16 cellular contexts compared by ENCODE assay signal in the genomic region with DNA sequence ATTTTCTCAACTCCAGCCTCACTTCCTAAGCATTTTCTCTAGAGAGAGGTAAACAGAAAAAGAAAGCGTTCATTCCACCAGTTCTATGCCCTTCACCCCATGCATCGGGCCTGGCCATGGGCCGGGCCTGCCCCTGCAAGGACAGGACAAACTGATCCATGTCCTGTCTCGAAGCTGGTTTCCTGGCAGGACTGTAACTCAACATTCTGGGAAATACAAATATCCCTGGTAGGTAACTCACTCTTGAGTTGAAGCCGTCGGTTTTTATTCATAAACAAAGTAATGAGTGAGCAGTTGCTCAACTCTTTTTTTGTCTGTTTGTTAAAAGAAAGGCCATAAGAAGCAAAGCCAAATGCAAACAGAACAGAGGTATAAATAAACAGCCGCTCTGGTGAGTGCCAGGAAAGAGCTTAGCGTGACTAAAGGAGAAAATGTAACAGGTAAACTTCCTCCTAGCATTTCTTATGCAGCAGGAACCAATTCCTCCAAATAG.
A peak's percentile ranks its signal among the peaks of the same experiment; 100 is the strongest.
DNase-seq lines count a peak whose midpoint lies in the region; ATAC-seq and TF ChIP-seq lines count a peak whose summit lies in the region.
"Had no signal": no experiment of that assay in that cellular context is flagged by ENCODE, and none has a peak within 500 bp of the region (broad histone marks: within the 10 kb centered on the region; RNA-seq: fewer than 3 reads in every experiment).

No MANE protein-coding gene starts in this region.

- peak; percentile 96 for DNase-seq in LNCaP clone FGC (ENCODE audit: low read depth)
- DNase-seq in SHP77 treated with DMSO at 0.1 percent for 48 hours (lab: John Stamatoyannopoulos, UW), result peak; percentile 82
- DNase-seq in HPDE6-E6E7 (ENCODE audit: extremely low spot score), result no peak
- no peak for DNase-seq in activated gamma-delta T cell treated with Interleukin-2 at 50 U/mL for 16 hours
- no peak for DNase-seq in NCI-H187 (lab: John Stamatoyannopoulos, UW)
- DNase-seq: effector memory CD4-positive, alpha-beta T cell; EL; GOT3; head of caudate nucleus; NCI-H1048; posterior cingulate gyrus; stimulated activated CD4-positive, alpha-beta T cell treated with anti-CD3 and anti-CD28 coated beads, Interleukin-2, amount 100 ng/mL, for 48 hours; stimulated activated naive B cell treated with anti-CD40 and anti-IgM and Interleukin-4, amounts not matched to agents 10 μg/mL and 1 μg/mL and 100 μg/mL, for 72 hours had no signal

- H3K4me3 ChIP-seq in LNCaP clone FGC (ENCODE audit: low read depth, low read length), result peak overlapping the region; percentile 33; the same call in 1 of the 2 replicates

- H3K27me3 ChIP-seq in layer of hippocampus (ENCODE audit: control insufficient read depth, insufficient read depth, low read length), result no peaks in the 10 kb centered on the region

- TF ChIP-seq CTCF in C4-2B (conservative IDR thresholded peaks at IDR 0.05) (no peak), LNCaP clone FGC (IDR thresholded peaks at IDR 0.05; ENCODE audit: control insufficient read depth, extremely low read depth, insufficient read depth) (no peak)

- ATAC-seq in HG03521 (IDR thresholded peaks at IDR 0.05; ENCODE audit: unreplicated experiment), result no peak
- ATAC-seq: stimulated activated naive B cell treated with anti-CD40 and anti-IgM and Interleukin-4, amounts not matched to agents 10 μg/mL and 1 μg/mL and 100 μg/mL, for 72 hours had no signal

- H3K27ac ChIP-seq in C4-2B, result peak overlapping the region; percentile 94
- peak overlapping the region; percentile 8 for H3K27ac ChIP-seq in layer of hippocampus (ENCODE audit: low read depth, low read length)

Comparison
In these comparisons a context has a peak if more than half of its experiments do, and no peak if none do; other contexts are left out.
1. DNase-seq: peak in LNCaP clone FGC (single experiment) and SHP77 treated with DMSO at 0.1 percent for 48 hours (single experiment); none in HPDE6-E6E7 (single experiment), activated gamma-delta T cell treated with Interleukin-2 at 50 U/mL for 16 hours (single experiment) and NCI-H187 (0 of 2).